Comparison of ENCODE assay signal across 8 cellular contexts in genomic region chr12:64039285-64039871, GRCh38.
DNase-seq lines count a peak whose midpoint lies in the region; ATAC-seq and TF ChIP-seq lines count a peak whose summit lies in the region.

No MANE protein-coding gene starts in this region.

- no peak overlapping the region for H3K4me3 Mint-ChIP-seq in activated CD8-positive, alpha-beta T cell treated with anti-CD3 and anti-CD28 coated beads, Interleukin-2, amount 10 ng/mL, durations not matched to agents 7 days and 5 days

- in situ Hi-C loops in HAP-1 (cut with MboI; ENCODE audit: low sequenced_read_pairs) (no loop called here), Panc1 (cut with HindIII; ENCODE audit: low pct_unique_long_range_greater_than_20kb, low sequenced_read_pairs) (no loop called here)

- no TSS peak for BruUV-seq in Panc1 (replicated peaks; lab: Mats Ljungman, UMichigan)

- H3K4me3 ChIP-seq in HAP-1: no peak overlapping the region
- peak overlapping the region; percentile 3 to 41; a peak in 2 of 4 replicates for H3K4me3 ChIP-seq in Panc1 (ENCODE audit: low read depth in 2 of 2, low read length in 2 of 2)
- no peak overlapping the region for H3K4me3 ChIP-seq in foreskin fibroblast (ENCODE audit: low read depth in 1 of 2, low read length in 2 of 2)

- H3K36me3 ChIP-seq in HAP-1 (replicated peaks) (no peaks in the 10 kb centered on the region), Panc1 (ENCODE audit: control insufficient read depth, insufficient read depth, low read length) (peaks cover 5% of the 10 kb centered on the region; the same call in 1 of the 2 replicates)

- no peak overlapping the region for H3K27ac Mint-ChIP-seq in activated CD8-positive, alpha-beta T cell treated with anti-CD3 and anti-CD28 coated beads, Interleukin-2, amount 10 ng/mL, durations not matched to agents 7 days and 5 days

- H3K27ac ChIP-seq in Panc1 (ENCODE audit: low read length): peak overlapping the region; percentile 84

- H3K27me3 ChIP-seq in HAP-1 (ENCODE audit: low read depth): no peaks in the 10 kb centered on the region
- H3K27me3 ChIP-seq in Panc1 (ENCODE audit: control insufficient read depth, insufficient read depth, low read length): no peaks in the 10 kb centered on the region

- CTCF ChIA-PET in Panc1 (lab: Charles Lee): interaction anchor here (0.7 kb wide), 1 partner anchor 101 kb away, joined by 6 read pairs; no protein-coding TSS in a partner anchor
- CTCF ChIA-PET in activated CD8-positive, alpha-beta T cell treated with anti-CD3 and anti-CD28 coated beads, Interleukin-2, amount 10 ng/mL, durations not matched to agents 7 days and 5 days (lab: Charles Lee): no interaction called here

- ATAC-seq in Panc1 (peak; percentile 87), GM21528 (IDR thresholded peaks at IDR 0.05; ENCODE audit: low FRiP score, unreplicated experiment) (no peak)
- ATAC-seq in activated CD8-positive, alpha-beta T cell treated with anti-CD3 and anti-CD28 coated beads, Interleukin-2, amount 10 ng/mL, durations not matched to agents 7 days and 5 days: no peak

- intact Hi-C loops in Panc1 (cut with micrococcal nuclease; ENCODE audit: unreplicated experiment): loop anchor here (10.0 kb wide), 1 partner anchor 195 kb away; the partner anchor contains the start of gene SRGAP1

- no peaks in the 10 kb centered on the region for H3K27me3 Mint-ChIP-seq in activated CD8-positive, alpha-beta T cell treated with anti-CD3 and anti-CD28 coated beads, Interleukin-2, amount 10 ng/mL, durations not matched to agents 7 days and 5 days (ENCODE audit: low read depth)

- POLR2A ChIA-PET in Panc1 (lab: Charles Lee): interaction anchor here (0.6 to 1.3 kb wide), 2 partner anchors 22 to 58 kb away, joined by 3 read pairs; no protein-coding TSS in a partner anchor
- POLR2A ChIA-PET in activated CD8-positive, alpha-beta T cell treated with anti-CD3 and anti-CD28 coated beads, Interleukin-2, amount 10 ng/mL, durations not matched to agents 7 days and 5 days (lab: Charles Lee): no interaction called here

- H3K4me1 Mint-ChIP-seq in activated CD8-positive, alpha-beta T cell treated with anti-CD3 and anti-CD28 coated beads, Interleukin-2, amount 10 ng/mL, durations not matched to agents 7 days and 5 days (ENCODE audit: low read depth): no peaks in the 10 kb centered on the region

- H3K9me3 ChIP-seq in HAP-1 (no peaks in the 10 kb centered on the region), Panc1 (ENCODE audit: control insufficient read depth, insufficient read depth, low read depth, low read length) (0 out of 2 replicates have a peak, but pooled peaks cover 2% of the 10 kb centered on the region)

- DNase-seq in HAP-1 (ENCODE audit: low spot score in 2 of 2) (peak; percentile 33 to 42), Panc1 (ENCODE audit: low read depth, low spot score) (peak; percentile 38), foreskin fibroblast (peak; percentile 26 to 51), renal cortical epithelial cell (ENCODE audit: low read depth) (peak; percentile 67), mucosa of gallbladder (ENCODE audit: low spot score) (no peak)
- DNase-seq in activated CD8-positive, alpha-beta T cell treated with anti-CD3 and anti-CD28 coated beads, Interleukin-2, amount 10 ng/mL, durations not matched to agents 7 days and 5 days: no peak
- no peak for DNase-seq in activated CD4-positive, alpha-beta T cell treated with anti-CD3 and anti-CD28 coated beads, Interleukin-2, amount 50 U/mL, for 4 hours

- H3K4me1 ChIP-seq in HAP-1 (peaks cover 15% of the 10 kb centered on the region), Panc1 (ENCODE audit: control insufficient read depth, insufficient read depth, low read length) (peaks cover 29% of the 10 kb centered on the region)

- no peaks in the 10 kb centered on the region for H3K36me3 Mint-ChIP-seq in activated CD8-positive, alpha-beta T cell treated with anti-CD3 and anti-CD28 coated beads, Interleukin-2, amount 10 ng/mL, durations not matched to agents 7 days and 5 days (ENCODE audit: low read depth)

- no peak for TF ChIP-seq CTCF in Panc1 (IDR thresholded peaks at IDR 0.05)
- no peak for TF ChIP-seq CTCF in foreskin fibroblast (IDR thresholded peaks at IDR 0.05; ENCODE audit: low read depth, low read length)

- no peaks in the 10 kb centered on the region for H3K9me3 Mint-ChIP-seq in activated CD8-positive, alpha-beta T cell treated with anti-CD3 and anti-CD28 coated beads, Interleukin-2, amount 10 ng/mL, durations not matched to agents 7 days and 5 days (ENCODE audit: insufficient read depth)

Comparison
In these comparisons a context has a peak if more than half of its experiments do, and no peak if none do; other contexts are left out.
1. DNase-seq: peak in HAP-1 (2 of 2), Panc1 (single experiment), foreskin fibroblast (2 of 2) and renal cortical epithelial cell (single experiment); none in mucosa of gallbladder (single experiment), activated CD8-positive, alpha-beta T cell treated with anti-CD3 and anti-CD28 coated beads, Interleukin-2, amount 10 ng/mL, durations not matched to agents 7 days and 5 days (single experiment) and activated CD4-positive, alpha-beta T cell treated with anti-CD3 and anti-CD28 coated beads, Interleukin-2, amount 50 U/mL, for 4 hours (0 of 2).
2. H3K4me3 ChIP-seq: peak in Panc1 (2 of 2); none in HAP-1 (single experiment) and foreskin fibroblast (0 of 2).